ENCODE assay signal across 2 cellular contexts in genomic region chr14:90409209-90409730, GRCh38.
TF ChIP-seq lines count a peak whose summit lies in the region.

No MANE protein-coding gene starts in this region.

TF ChIP-seq in Ishikawa, 13 proteins besides CTCF, POLR2A, EP300 and RAD21:
- TF ChIP-seq NFIC (IDR thresholded peaks at IDR 0.05) (0 out of 2 replicates have a peak, but pooled peaks have one; percentile 2), TEAD4 (IDR thresholded peaks at IDR 0.05) (no peak)

TF ChIP-seq in H1, 55 proteins besides CTCF, POLR2A, EP300 and RAD21:
- TF ChIP-seq ATF2 (IDR thresholded peaks at IDR 0.05; ENCODE audit: low read length), result no peak
- TF ChIP-seq SIRT6 (IDR thresholded peaks at IDR 0.05; ENCODE audit: low read length), result no peak
- TF ChIP-seq, protein P1, sequence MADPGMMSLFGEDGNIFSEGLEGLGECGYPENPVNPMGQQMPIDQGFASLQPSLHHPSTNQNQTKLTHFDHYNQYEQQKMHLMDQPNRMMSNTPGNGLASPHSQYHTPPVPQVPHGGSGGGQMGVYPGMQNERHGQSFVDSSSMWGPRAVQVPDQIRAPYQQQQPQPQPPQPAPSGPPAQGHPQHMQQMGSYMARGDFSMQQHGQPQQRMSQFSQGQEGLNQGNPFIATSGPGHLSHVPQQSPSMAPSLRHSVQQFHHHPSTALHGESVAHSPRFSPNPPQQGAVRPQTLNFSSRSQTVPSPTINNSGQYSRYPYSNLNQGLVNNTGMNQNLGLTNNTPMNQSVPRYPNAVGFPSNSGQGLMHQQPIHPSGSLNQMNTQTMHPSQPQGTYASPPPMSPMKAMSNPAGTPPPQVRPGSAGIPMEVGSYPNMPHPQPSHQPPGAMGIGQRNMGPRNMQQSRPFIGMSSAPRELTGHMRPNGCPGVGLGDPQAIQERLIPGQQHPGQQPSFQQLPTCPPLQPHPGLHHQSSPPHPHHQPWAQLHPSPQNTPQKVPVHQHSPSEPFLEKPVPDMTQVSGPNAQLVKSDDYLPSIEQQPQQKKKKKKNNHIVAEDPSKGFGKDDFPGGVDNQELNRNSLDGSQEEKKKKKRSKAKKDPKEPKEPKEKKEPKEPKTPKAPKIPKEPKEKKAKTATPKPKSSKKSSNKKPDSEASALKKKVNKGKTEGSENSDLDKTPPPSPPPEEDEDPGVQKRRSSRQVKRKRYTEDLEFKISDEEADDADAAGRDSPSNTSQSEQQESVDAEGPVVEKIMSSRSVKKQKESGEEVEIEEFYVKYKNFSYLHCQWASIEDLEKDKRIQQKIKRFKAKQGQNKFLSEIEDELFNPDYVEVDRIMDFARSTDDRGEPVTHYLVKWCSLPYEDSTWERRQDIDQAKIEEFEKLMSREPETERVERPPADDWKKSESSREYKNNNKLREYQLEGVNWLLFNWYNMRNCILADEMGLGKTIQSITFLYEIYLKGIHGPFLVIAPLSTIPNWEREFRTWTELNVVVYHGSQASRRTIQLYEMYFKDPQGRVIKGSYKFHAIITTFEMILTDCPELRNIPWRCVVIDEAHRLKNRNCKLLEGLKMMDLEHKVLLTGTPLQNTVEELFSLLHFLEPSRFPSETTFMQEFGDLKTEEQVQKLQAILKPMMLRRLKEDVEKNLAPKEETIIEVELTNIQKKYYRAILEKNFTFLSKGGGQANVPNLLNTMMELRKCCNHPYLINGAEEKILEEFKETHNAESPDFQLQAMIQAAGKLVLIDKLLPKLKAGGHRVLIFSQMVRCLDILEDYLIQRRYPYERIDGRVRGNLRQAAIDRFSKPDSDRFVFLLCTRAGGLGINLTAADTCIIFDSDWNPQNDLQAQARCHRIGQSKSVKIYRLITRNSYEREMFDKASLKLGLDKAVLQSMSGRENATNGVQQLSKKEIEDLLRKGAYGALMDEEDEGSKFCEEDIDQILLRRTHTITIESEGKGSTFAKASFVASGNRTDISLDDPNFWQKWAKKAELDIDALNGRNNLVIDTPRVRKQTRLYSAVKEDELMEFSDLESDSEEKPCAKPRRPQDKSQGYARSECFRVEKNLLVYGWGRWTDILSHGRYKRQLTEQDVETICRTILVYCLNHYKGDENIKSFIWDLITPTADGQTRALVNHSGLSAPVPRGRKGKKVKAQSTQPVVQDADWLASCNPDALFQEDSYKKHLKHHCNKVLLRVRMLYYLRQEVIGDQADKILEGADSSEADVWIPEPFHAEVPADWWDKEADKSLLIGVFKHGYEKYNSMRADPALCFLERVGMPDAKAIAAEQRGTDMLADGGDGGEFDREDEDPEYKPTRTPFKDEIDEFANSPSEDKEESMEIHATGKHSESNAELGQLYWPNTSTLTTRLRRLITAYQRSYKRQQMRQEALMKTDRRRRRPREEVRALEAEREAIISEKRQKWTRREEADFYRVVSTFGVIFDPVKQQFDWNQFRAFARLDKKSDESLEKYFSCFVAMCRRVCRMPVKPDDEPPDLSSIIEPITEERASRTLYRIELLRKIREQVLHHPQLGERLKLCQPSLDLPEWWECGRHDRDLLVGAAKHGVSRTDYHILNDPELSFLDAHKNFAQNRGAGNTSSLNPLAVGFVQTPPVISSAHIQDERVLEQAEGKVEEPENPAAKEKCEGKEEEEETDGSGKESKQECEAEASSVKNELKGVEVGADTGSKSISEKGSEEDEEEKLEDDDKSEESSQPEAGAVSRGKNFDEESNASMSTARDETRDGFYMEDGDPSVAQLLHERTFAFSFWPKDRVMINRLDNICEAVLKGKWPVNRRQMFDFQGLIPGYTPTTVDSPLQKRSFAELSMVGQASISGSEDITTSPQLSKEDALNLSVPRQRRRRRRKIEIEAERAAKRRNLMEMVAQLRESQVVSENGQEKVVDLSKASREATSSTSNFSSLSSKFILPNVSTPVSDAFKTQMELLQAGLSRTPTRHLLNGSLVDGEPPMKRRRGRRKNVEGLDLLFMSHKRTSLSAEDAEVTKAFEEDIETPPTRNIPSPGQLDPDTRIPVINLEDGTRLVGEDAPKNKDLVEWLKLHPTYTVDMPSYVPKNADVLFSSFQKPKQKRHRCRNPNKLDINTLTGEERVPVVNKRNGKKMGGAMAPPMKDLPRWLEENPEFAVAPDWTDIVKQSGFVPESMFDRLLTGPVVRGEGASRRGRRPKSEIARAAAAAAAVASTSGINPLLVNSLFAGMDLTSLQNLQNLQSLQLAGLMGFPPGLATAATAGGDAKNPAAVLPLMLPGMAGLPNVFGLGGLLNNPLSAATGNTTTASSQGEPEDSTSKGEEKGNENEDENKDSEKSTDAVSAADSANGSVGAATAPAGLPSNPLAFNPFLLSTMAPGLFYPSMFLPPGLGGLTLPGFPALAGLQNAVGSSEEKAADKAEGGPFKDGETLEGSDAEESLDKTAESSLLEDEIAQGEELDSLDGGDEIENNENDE (IDR thresholded peaks at IDR 0.05; ENCODE audit: insufficient replicate concordance, low read length), result no peak
- TF ChIP-seq KDM5A (IDR thresholded peaks at IDR 0.05; ENCODE audit: low read length), result no peak
- no peak for TF ChIP-seq JUN (IDR thresholded peaks at IDR 0.05; ENCODE audit: low read depth, low read length)
- no peak for TF ChIP-seq CBX5 (IDR thresholded peaks at IDR 0.05; ENCODE audit: low read depth, low read length)
- TF ChIP-seq BACH1 (IDR thresholded peaks at IDR 0.05; ENCODE audit: low read length), result no peak
